Comparison of ENCODE assay signal across 12 cellular contexts in the genomic region with DNA sequence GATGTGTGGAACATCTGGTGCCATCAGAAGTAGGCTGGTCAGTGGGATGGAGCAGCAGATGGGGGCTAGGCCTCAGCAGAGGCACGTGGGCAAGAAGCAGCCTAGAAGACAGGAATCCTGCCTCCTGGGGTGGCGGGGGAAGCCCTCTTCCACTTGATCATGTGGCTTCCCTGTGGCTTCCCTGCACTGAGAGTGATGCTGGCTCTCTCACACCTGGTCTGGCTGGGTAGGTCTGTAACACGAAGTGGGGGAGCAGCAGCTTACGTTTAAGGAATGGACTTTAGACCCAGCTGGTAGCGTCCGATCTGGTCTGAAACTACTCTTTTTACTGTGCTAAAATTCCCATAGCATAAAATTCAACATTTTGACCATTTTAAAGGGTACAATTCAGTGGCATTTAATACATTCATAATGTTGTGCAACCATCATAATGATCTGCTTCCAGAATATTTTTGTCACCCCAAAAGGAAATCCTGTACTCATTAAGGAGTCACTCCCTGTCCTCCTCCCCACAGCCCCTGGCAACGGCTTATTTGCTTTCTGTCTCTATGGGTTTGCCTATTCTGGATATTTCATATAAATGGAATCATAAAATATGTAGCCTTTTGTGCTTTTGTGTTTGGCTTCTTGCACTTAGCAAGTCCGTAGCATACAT. TPM values are rescaled to one million over a fixed set of nuclear protein-coding genes. Genes with fewer than 3 reads are reported as not detected.
A peak's percentile ranks its signal among the peaks of the same experiment; 100 is the strongest.
DNase-seq lines count a peak whose midpoint lies in the region; ATAC-seq and TF ChIP-seq lines count a peak whose summit lies in the region.
"Had no signal": no experiment of that assay in that cellular context is flagged by ENCODE, and none has a peak within 500 bp of the region (broad histone marks: within the 10 kb centered on the region; RNA-seq: fewer than 3 reads in every experiment).

No MANE protein-coding gene starts in this region.

- H2AFZ ChIP-seq in MM.1S (ENCODE audit: low read length): no peak overlapping the region

- no peak for TF ChIP-seq CTCF in activated CD8-positive, alpha-beta T cell treated with anti-CD3 and anti-CD28 coated beads for 36 hours (IDR thresholded peaks at IDR 0.05)
- no peak for TF ChIP-seq CTCF in MM.1S (IDR thresholded peaks at IDR 0.05; ENCODE audit: low read length)

- ATAC-seq in activated CD8-positive, alpha-beta T cell treated with anti-CD3 and anti-CD28 coated beads for 36 hours: no peak
- ATAC-seq in activated CD8-positive, alpha-beta T cell treated with anti-CD3 and anti-CD28 coated beads, Interleukin-2, amount 10 ng/mL, durations not matched to agents 7 days and 5 days: no peak
- ATAC-seq in HG02610 (IDR thresholded peaks at IDR 0.05; ENCODE audit: unreplicated experiment) (peak; percentile 68), SK-N-SH treated with all-trans-retinoic acid at 6 μM for 48 hours (no peak)
- peak; percentile 45 to 62 for ATAC-seq in stimulated activated naive B cell treated with anti-CD40 and anti-IgM and Interleukin-4, amounts not matched to agents 10 μg/mL and 1 μg/mL and 100 μg/mL, for 72 hours (replicated peaks)

- H3K4me2 ChIP-seq in MM.1S (ENCODE audit: low read depth, low read length): peak overlapping the region; percentile 24; the same call in 1 of the 2 replicates

- H3K36me3 Mint-ChIP-seq in activated CD8-positive, alpha-beta T cell treated with anti-CD3 and anti-CD28 coated beads for 36 hours (ENCODE audit: low read depth): no peaks in the 10 kb centered on the region
- H3K36me3 Mint-ChIP-seq in activated CD8-positive, alpha-beta T cell treated with anti-CD3 and anti-CD28 coated beads, Interleukin-2, amount 10 ng/mL, durations not matched to agents 7 days and 5 days (ENCODE audit: low read depth): no peaks in the 10 kb centered on the region
- H3K36me3 Mint-ChIP-seq in stimulated activated naive B cell treated with anti-CD40 and anti-IgM and Interleukin-4, amounts not matched to agents 10 μg/mL and 1 μg/mL and 100 μg/mL, for 72 hours: peaks cover 0 to 3% of the 10 kb centered on the region in 2 donors
- H3K36me3 Mint-ChIP-seq in activated CD4-positive, alpha-beta T cell treated with anti-CD3 and anti-CD28 coated beads, Interleukin-2, amount 10 ng/mL, durations not matched to agents 7 days and 5 days (ENCODE audit: low read depth): no peaks in the 10 kb centered on the region

- CTCF ChIA-PET in activated CD8-positive, alpha-beta T cell treated with anti-CD3 and anti-CD28 coated beads for 36 hours (lab: Charles Lee): no interaction called here
- CTCF ChIA-PET in activated CD8-positive, alpha-beta T cell treated with anti-CD3 and anti-CD28 coated beads, Interleukin-2, amount 10 ng/mL, durations not matched to agents 7 days and 5 days (lab: Charles Lee): interaction anchor here (1.6 to 1.8 kb wide), 2 partner anchors 33 to 48 kb away, joined by 4 to 8 read pairs; no protein-coding TSS in a partner anchor
- CTCF ChIA-PET in activated CD4-positive, alpha-beta T cell treated with anti-CD3 and anti-CD28 coated beads, Interleukin-2, amount 10 ng/mL, durations not matched to agents 7 days and 5 days (lab: Charles Lee): interaction anchor here (1.4 to 2.6 kb wide), 3 partner anchors 10 to 30 kb away, joined by 6 to 7 read pairs (median 6); no protein-coding TSS in a partner anchor

- H3F3A ChIP-seq in MM.1S (ENCODE audit: insufficient read depth, low read length): peaks cover 15% of the 10 kb centered on the region

- H3K9me3 Mint-ChIP-seq in activated CD8-positive, alpha-beta T cell treated with anti-CD3 and anti-CD28 coated beads for 36 hours: no peaks in the 10 kb centered on the region
- no peaks in the 10 kb centered on the region for H3K9me3 Mint-ChIP-seq in activated CD8-positive, alpha-beta T cell treated with anti-CD3 and anti-CD28 coated beads, Interleukin-2, amount 10 ng/mL, durations not matched to agents 7 days and 5 days (ENCODE audit: insufficient read depth)
- no peaks in the 10 kb centered on the region for H3K9me3 Mint-ChIP-seq in stimulated activated naive B cell treated with anti-CD40 and anti-IgM and Interleukin-4, amounts not matched to agents 10 μg/mL and 1 μg/mL and 100 μg/mL, for 72 hours
- H3K9me3 Mint-ChIP-seq in activated CD4-positive, alpha-beta T cell treated with anti-CD3 and anti-CD28 coated beads, Interleukin-2, amount 10 ng/mL, durations not matched to agents 7 days and 5 days: no peaks in the 10 kb centered on the region
- H3K9me3 Mint-ChIP-seq: activated naive CD4-positive, alpha-beta T cell treated with anti-CD3 and anti-CD28 coated beads for 36 hours had no signal

- H3K4me1 ChIP-seq in MM.1S (ENCODE audit: low read length): peaks cover 34% of the 10 kb centered on the region

- peaks cover 12% of the 10 kb centered on the region for H3K27me3 Mint-ChIP-seq in activated CD8-positive, alpha-beta T cell treated with anti-CD3 and anti-CD28 coated beads for 36 hours
- H3K27me3 Mint-ChIP-seq in activated CD8-positive, alpha-beta T cell treated with anti-CD3 and anti-CD28 coated beads, Interleukin-2, amount 10 ng/mL, durations not matched to agents 7 days and 5 days (ENCODE audit: low read depth): peaks cover 18% of the 10 kb centered on the region
- peaks cover 27 to 29% of the 10 kb centered on the region in 2 donors for H3K27me3 Mint-ChIP-seq in stimulated activated naive B cell treated with anti-CD40 and anti-IgM and Interleukin-4, amounts not matched to agents 10 μg/mL and 1 μg/mL and 100 μg/mL, for 72 hours
- peaks cover 5% of the 10 kb centered on the region for H3K27me3 Mint-ChIP-seq in activated CD4-positive, alpha-beta T cell treated with anti-CD3 and anti-CD28 coated beads, Interleukin-2, amount 10 ng/mL, durations not matched to agents 7 days and 5 days

- H4K20me1 ChIP-seq in MM.1S (ENCODE audit: insufficient read depth, low read length): no peaks in the 10 kb centered on the region

- intact Hi-C loops in activated CD8-positive, alpha-beta T cell treated with anti-CD3 and anti-CD28 coated beads for 36 hours (cut with micrococcal nuclease): no loop called here

- no peak overlapping the region for H3K9ac ChIP-seq in MM.1S (ENCODE audit: low read length)

- H3K9me3 ChIP-seq in MM.1S (replicated peaks; ENCODE audit: insufficient read depth, low read length): no peaks in the 10 kb centered on the region

- peaks cover 19% of the 10 kb centered on the region for H3K4me1 Mint-ChIP-seq in activated CD8-positive, alpha-beta T cell treated with anti-CD3 and anti-CD28 coated beads for 36 hours (ENCODE audit: low read depth)
- peaks cover 24% of the 10 kb centered on the region for H3K4me1 Mint-ChIP-seq in activated CD8-positive, alpha-beta T cell treated with anti-CD3 and anti-CD28 coated beads, Interleukin-2, amount 10 ng/mL, durations not matched to agents 7 days and 5 days (ENCODE audit: low read depth)
- peaks cover 34 to 37% of the 10 kb centered on the region in 2 donors for H3K4me1 Mint-ChIP-seq in stimulated activated naive B cell treated with anti-CD40 and anti-IgM and Interleukin-4, amounts not matched to agents 10 μg/mL and 1 μg/mL and 100 μg/mL, for 72 hours
- peaks cover 15% of the 10 kb centered on the region for H3K4me1 Mint-ChIP-seq in activated CD4-positive, alpha-beta T cell treated with anti-CD3 and anti-CD28 coated beads, Interleukin-2, amount 10 ng/mL, durations not matched to agents 7 days and 5 days

- H3K27ac Mint-ChIP-seq in activated CD8-positive, alpha-beta T cell treated with anti-CD3 and anti-CD28 coated beads for 36 hours: no peak overlapping the region
- no peak overlapping the region for H3K27ac Mint-ChIP-seq in activated CD8-positive, alpha-beta T cell treated with anti-CD3 and anti-CD28 coated beads, Interleukin-2, amount 10 ng/mL, durations not matched to agents 7 days and 5 days
- peak overlapping the region; percentile 91 for H3K27ac Mint-ChIP-seq in stimulated activated naive B cell treated with anti-CD40 and anti-IgM and Interleukin-4, amounts not matched to agents 10 μg/mL and 1 μg/mL and 100 μg/mL, for 72 hours
- H3K27ac Mint-ChIP-seq in activated CD4-positive, alpha-beta T cell treated with anti-CD3 and anti-CD28 coated beads, Interleukin-2, amount 10 ng/mL, durations not matched to agents 7 days and 5 days: no peak overlapping the region
- H3K27ac Mint-ChIP-seq: activated naive CD4-positive, alpha-beta T cell treated with anti-CD3 and anti-CD28 coated beads for 36 hours had no signal

- H3K27me3 ChIP-seq in MM.1S (replicated peaks; ENCODE audit: insufficient read depth, low read length): no peaks in the 10 kb centered on the region

- H3K27ac ChIP-seq in MM.1S (ENCODE audit: low read length): peak overlapping the region; percentile 83

- no peak overlapping the region for H3K4me3 ChIP-seq in MM.1S (ENCODE audit: low read length)

- POLR2A ChIA-PET in activated CD8-positive, alpha-beta T cell treated with anti-CD3 and anti-CD28 coated beads for 36 hours (lab: Charles Lee): no interaction called here
- POLR2A ChIA-PET in activated CD8-positive, alpha-beta T cell treated with anti-CD3 and anti-CD28 coated beads, Interleukin-2, amount 10 ng/mL, durations not matched to agents 7 days and 5 days (lab: Charles Lee): interaction anchor here (0.6 kb wide), 1 partner anchor 87 kb away, joined by 3 read pairs; no protein-coding TSS in a partner anchor
- POLR2A ChIA-PET in activated CD4-positive, alpha-beta T cell treated with anti-CD3 and anti-CD28 coated beads, Interleukin-2, amount 10 ng/mL, durations not matched to agents 7 days and 5 days (lab: Charles Lee): no interaction called here

- no peaks in the 10 kb centered on the region for H3K9me2 ChIP-seq in MM.1S (replicated peaks; ENCODE audit: insufficient read depth, low read length)

- DNase-seq in activated CD8-positive, alpha-beta T cell treated with anti-CD3 and anti-CD28 coated beads for 36 hours: peak; percentile 12
- no peak for DNase-seq in activated CD8-positive, alpha-beta T cell treated with anti-CD3 and anti-CD28 coated beads, Interleukin-2, amount 10 ng/mL, durations not matched to agents 7 days and 5 days
- DNase-seq in MM.1S (peak; percentile 77), T-helper 2 cell (no peak)
- peak; percentile 37 for DNase-seq in stimulated activated naive B cell treated with anti-CD40 and anti-IgM and Interleukin-4, amounts not matched to agents 10 μg/mL and 1 μg/mL and 100 μg/mL, for 72 hours
- no peak for DNase-seq in activated CD4-positive, alpha-beta T cell treated with anti-CD3 and anti-CD28 coated beads, Interleukin-2, amount 10 ng/mL, durations not matched to agents 7 days and 5 days
- DNase-seq: activated naive CD4-positive, alpha-beta T cell treated with anti-CD3 and anti-CD28 coated beads for 36 hours; NCI-H345 had no signal

- no peak overlapping the region for H3K4me3 Mint-ChIP-seq in activated CD8-positive, alpha-beta T cell treated with anti-CD3 and anti-CD28 coated beads for 36 hours
- no peak overlapping the region for H3K4me3 Mint-ChIP-seq in activated CD8-positive, alpha-beta T cell treated with anti-CD3 and anti-CD28 coated beads, Interleukin-2, amount 10 ng/mL, durations not matched to agents 7 days and 5 days
- H3K4me3 Mint-ChIP-seq in stimulated activated naive B cell treated with anti-CD40 and anti-IgM and Interleukin-4, amounts not matched to agents 10 μg/mL and 1 μg/mL and 100 μg/mL, for 72 hours: peak overlapping the region in 1 of 2 donors; percentile 33
- H3K4me3 Mint-ChIP-seq in activated CD4-positive, alpha-beta T cell treated with anti-CD3 and anti-CD28 coated beads, Interleukin-2, amount 10 ng/mL, durations not matched to agents 7 days and 5 days: no peak overlapping the region
- H3K4me3 Mint-ChIP-seq: activated naive CD4-positive, alpha-beta T cell treated with anti-CD3 and anti-CD28 coated beads for 36 hours had no signal

- H3K79me2 ChIP-seq in MM.1S (ENCODE audit: low read length): no peaks in the 10 kb centered on the region

- H3K36me3 ChIP-seq in MM.1S (replicated peaks; ENCODE audit: insufficient read depth, low read length): no peaks in the 10 kb centered on the region

RNA-seq across cellular contexts. Expression of gene PTPN5, which starts 21.7 kb away (rescaled TPM):
- total RNA-seq in activated CD8-positive, alpha-beta T cell treated with anti-CD3 and anti-CD28 coated beads for 36 hours: not detected
- total RNA-seq in activated CD8-positive, alpha-beta T cell treated with anti-CD3 and anti-CD28 coated beads, Interleukin-2, amount 10 ng/mL, durations not matched to agents 7 days and 5 days: not detected
- not detected for total RNA-seq in activated CD4-positive, alpha-beta T cell treated with anti-CD3 and anti-CD28 coated beads, Interleukin-2, amount 10 ng/mL, durations not matched to agents 7 days and 5 days
- total RNA-seq: A172; activated naive CD4-positive, alpha-beta T cell treated with anti-CD3 and anti-CD28 coated beads for 36 hours; T-helper 2 cell treated with Interferon-gamma antibody and Interleukin-4, amounts not matched to agents 100 ng/mL and 5 ng/mL, for 36 hours had no signal

RNA-seq across cellular contexts. Expression of gene IGSF22, which starts 43.9 kb away (rescaled TPM):
- 1 to 10 TPM in 1 of 2 experiments, under 1 TPM in 1; 0.43 to 1.4 TPM for total RNA-seq in activated CD8-positive, alpha-beta T cell treated with anti-CD3 and anti-CD28 coated beads for 36 hours
- not detected for total RNA-seq in activated CD8-positive, alpha-beta T cell treated with anti-CD3 and anti-CD28 coated beads, Interleukin-2, amount 10 ng/mL, durations not matched to agents 7 days and 5 days
- total RNA-seq in activated CD4-positive, alpha-beta T cell treated with anti-CD3 and anti-CD28 coated beads, Interleukin-2, amount 10 ng/mL, durations not matched to agents 7 days and 5 days: under 1 TPM in 1 of 2 experiments, not detected in 1; 0.05 TPM
- total RNA-seq: A172 had no signal

Comparison
In these comparisons a context has a peak if more than half of its experiments do, and no peak if none do; other contexts are left out.
1. DNase-seq: peak in activated CD8-positive, alpha-beta T cell treated with anti-CD3 and anti-CD28 coated beads for 36 hours (single experiment), MM.1S (single experiment) and stimulated activated naive B cell treated with anti-CD40 and anti-IgM and Interleukin-4, amounts not matched to agents 10 μg/mL and 1 μg/mL and 100 μg/mL, for 72 hours (single experiment); none in activated CD8-positive, alpha-beta T cell treated with anti-CD3 and anti-CD28 coated beads, Interleukin-2, amount 10 ng/mL, durations not matched to agents 7 days and 5 days (single experiment), activated CD4-positive, alpha-beta T cell treated with anti-CD3 and anti-CD28 coated beads, Interleukin-2, amount 10 ng/mL, durations not matched to agents 7 days and 5 days (single experiment) and T-helper 2 cell (0 of 5).
2. ATAC-seq: peak in HG02610 (single experiment) and stimulated activated naive B cell treated with anti-CD40 and anti-IgM and Interleukin-4, amounts not matched to agents 10 μg/mL and 1 μg/mL and 100 μg/mL, for 72 hours (2 of 2); none in activated CD8-positive, alpha-beta T cell treated with anti-CD3 and anti-CD28 coated beads for 36 hours (single experiment), activated CD8-positive, alpha-beta T cell treated with anti-CD3 and anti-CD28 coated beads, Interleukin-2, amount 10 ng/mL, durations not matched to agents 7 days and 5 days (single experiment) and SK-N-SH treated with all-trans-retinoic acid at 6 μM for 48 hours (single experiment).